8 cellular contexts compared by ENCODE assay signal in the genomic region with DNA sequence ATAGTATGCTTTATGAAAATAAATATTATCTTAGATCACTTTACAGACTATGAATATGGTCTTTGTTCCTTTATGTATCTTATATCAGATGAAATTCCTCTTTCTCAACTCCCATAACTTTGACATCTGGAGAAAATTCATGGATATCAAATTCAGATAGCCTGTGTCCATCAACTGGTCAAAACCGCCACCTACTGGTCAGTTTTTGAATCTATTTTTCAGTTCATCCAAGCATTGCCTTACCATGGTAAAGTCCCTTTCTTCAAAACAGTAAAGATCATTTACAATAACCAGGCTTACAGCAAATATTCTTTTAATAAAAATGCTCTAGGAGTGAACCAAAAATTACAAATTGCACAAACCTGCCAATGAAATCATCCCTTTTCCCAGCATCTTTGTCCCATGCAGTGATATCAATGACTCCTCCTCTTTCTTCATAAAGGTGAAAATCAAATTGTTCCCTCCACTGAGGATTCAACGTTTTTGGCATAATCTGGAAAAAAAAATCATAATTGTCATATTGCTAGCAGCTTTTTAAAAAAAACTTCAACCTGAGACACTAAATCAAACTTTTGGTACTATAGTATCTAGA.
DNase-seq lines count a peak whose midpoint lies in the region; ATAC-seq and TF ChIP-seq lines count a peak whose summit lies in the region.

No MANE protein-coding gene starts in this region.

- H3K4me3 ChIP-seq in mucosa of descending colon = no peak overlapping the region

- H3K4me1 ChIP-seq in mucosa of descending colon (ENCODE audit: low read depth) = no peaks in the 10 kb centered on the region

- peak; percentile 31 for DNase-seq in COR-L47 (lab: John Stamatoyannopoulos, UW)
- peak; percentile 9 for DNase-seq in NCI-H2029 treated with DMSO at 0.1 percent for 48 hours (lab: John Stamatoyannopoulos, UW)
- peak; percentile 66 for DNase-seq in cerebellar cortex (ENCODE audit: low spot score)
- DNase-seq in mucosa of descending colon = peak in 1 of 3 donors; percentile 21
- DNase-seq in NK-92 (lab: John Stamatoyannopoulos, UW; ENCODE audit: unreplicated experiment) = no peak

- no peaks in the 10 kb centered on the region for H3K36me3 ChIP-seq in mucosa of descending colon (ENCODE audit: low read depth)

- intact Hi-C loops in mucosa of descending colon (cut with DNase I, micrococcal nuclease) = no loop called here

- H3K9me3 ChIP-seq in mucosa of descending colon = no peaks in the 10 kb centered on the region

- ATAC-seq in GM19025 (IDR thresholded peaks at IDR 0.05; ENCODE audit: low read depth, unreplicated experiment) = peak; percentile 56
- no peak for ATAC-seq in mucosa of descending colon
- ATAC-seq in GM21447 (IDR thresholded peaks at IDR 0.05; ENCODE audit: unreplicated experiment) = no peak
- no peak for ATAC-seq in HG03439 (IDR thresholded peaks at IDR 0.05; ENCODE audit: unreplicated experiment)

- TF ChIP-seq CTCF in mucosa of descending colon (IDR thresholded peaks at IDR 0.05) = peak; percentile 20
